Comparison of ENCODE assay signal across 10 cellular contexts in the genomic region with DNA sequence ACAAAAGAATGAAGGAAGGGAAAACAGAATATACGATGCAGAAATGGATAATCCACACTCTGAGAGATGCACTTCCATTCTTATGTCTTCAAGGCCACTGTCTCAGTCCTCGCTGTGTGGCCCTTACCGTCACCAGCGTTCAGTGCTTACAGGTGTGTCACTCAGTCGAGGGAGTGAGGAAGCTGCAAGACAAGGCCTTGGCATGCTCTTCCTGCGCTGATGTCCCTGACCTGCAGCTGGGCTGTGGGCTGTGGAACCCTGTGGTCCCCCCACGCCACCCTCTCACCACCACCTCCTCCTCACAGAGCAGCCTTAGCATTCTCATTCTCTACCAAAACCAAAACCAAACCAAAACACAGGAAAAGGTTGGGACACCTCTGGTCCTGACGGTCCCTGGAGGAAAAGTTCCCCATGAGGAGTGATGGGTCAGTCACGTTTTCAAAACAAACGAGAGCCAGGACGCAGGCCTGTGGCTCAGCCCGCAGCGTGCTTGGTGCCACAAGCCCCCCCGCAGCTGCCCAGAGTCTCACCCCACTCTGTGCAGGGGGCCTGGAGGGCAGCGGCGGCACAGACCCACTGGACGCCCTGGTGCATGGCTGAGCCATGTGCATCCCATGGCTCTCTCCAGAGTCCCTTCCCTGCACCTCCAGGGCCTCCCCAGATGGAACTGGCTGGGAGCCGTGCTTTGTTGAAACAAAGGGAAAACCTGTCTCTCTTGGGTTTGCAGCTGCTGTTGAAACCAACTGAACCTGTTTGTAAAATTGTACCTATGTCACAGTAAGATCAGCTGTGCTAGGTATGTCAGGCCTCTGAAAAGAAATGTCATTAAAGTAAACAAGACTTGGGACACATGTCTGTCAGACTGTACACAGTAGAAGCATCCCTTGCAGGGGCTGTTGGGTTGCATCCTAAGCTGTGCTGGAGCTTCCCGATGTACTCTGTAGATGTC. TPM values are rescaled to one million over a fixed set of nuclear protein-coding genes. Genes with fewer than 3 reads are reported as not detected.
A peak's percentile ranks its signal among the peaks of the same experiment; 100 is the strongest.
DNase-seq lines count a peak whose midpoint lies in the region; ATAC-seq and TF ChIP-seq lines count a peak whose summit lies in the region.
"Had no signal": no experiment of that assay in that cellular context is flagged by ENCODE, and none has a peak within 500 bp of the region (broad histone marks: within the 10 kb centered on the region; RNA-seq: fewer than 3 reads in every experiment).

No MANE protein-coding gene starts in this region.

- no peaks in the 10 kb centered on the region for H3K27me3 ChIP-seq in HL-60 (ENCODE audit: insufficient read depth, poor library complexity, severe bottlenecking)
- H3K27me3 ChIP-seq in colonic mucosa: no peaks in the 10 kb centered on the region

- H3K4me3 ChIP-seq in HL-60 (replicated peaks; ENCODE audit: insufficient read depth, low read length) (no peak overlapping the region), colonic mucosa (no peak overlapping the region)
- H3K4me3 ChIP-seq: GM23248 had no signal

- no peaks in the 10 kb centered on the region for H3K27me3 Mint-ChIP-seq in CD14-positive monocyte (ENCODE audit: low read depth in 3 of 3)
- peaks cover 4% of the 10 kb centered on the region for H3K27me3 Mint-ChIP-seq in nephron (ENCODE audit: low read depth)

- no peak for TF ChIP-seq CTCF in CD14-positive monocyte (IDR thresholded peaks at IDR 0.05)
- TF ChIP-seq CTCF in HL-60 (IDR thresholded peaks at IDR 0.05; ENCODE audit: insufficient read depth, low read length): no peak
- TF ChIP-seq CTCF in colonic mucosa (IDR thresholded peaks at IDR 0.05): no peak
- no peak for TF ChIP-seq CTCF in nephron (IDR thresholded peaks at IDR 0.05; ENCODE audit: unreplicated experiment in 3 of 3)

- H3K4me1 Mint-ChIP-seq in CD14-positive monocyte (peaks cover 44% of the 10 kb centered on the region), nephron (peaks cover 12% of the 10 kb centered on the region)

- H3K27ac Mint-ChIP-seq in CD14-positive monocyte: peak overlapping the region; percentile 95 to 98 (median 96)
- H3K27ac Mint-ChIP-seq in nephron: peak overlapping the region; percentile 13 to 57 (median 34)

- no peaks in the 10 kb centered on the region for H3K9me3 ChIP-seq in colonic mucosa

- H3K36me3 Mint-ChIP-seq in CD14-positive monocyte: peaks cover 84 to 86% of the 10 kb centered on the region in 2 donors
- peaks cover 67% of the 10 kb centered on the region for H3K36me3 Mint-ChIP-seq in nephron (ENCODE audit: low read depth)

- H3K36me3 ChIP-seq in colonic mucosa: no peaks in the 10 kb centered on the region

- no peak for ATAC-seq in GM19455 (IDR thresholded peaks at IDR 0.05; ENCODE audit: unreplicated experiment)

- intact Hi-C loops in CD14-positive monocyte (cut with micrococcal nuclease): loop anchor here in 1 of 2 donors (5.0 kb wide), 1 partner anchor 33 kb away; no protein-coding TSS in a partner anchor
- intact Hi-C loops in colonic mucosa (cut with DNase I): no loop called here

- H3K4me3 Mint-ChIP-seq in CD14-positive monocyte (peak overlapping the region; percentile 66 to 89), nephron (no peak overlapping the region)

- peak overlapping the region in 1 of 2 donors; percentile 42 for H3K9ac ChIP-seq in colonic mucosa (ENCODE audit: low read depth in 2 of 2, low read length in 2 of 2)
- H3K9ac ChIP-seq: GM23248 had no signal

- H3K4me1 ChIP-seq in colonic mucosa: no peaks in the 10 kb centered on the region

- no peak for DNase-seq in CD14-positive monocyte (ENCODE audit: low spot score)
- DNase-seq in HL-60 (ENCODE audit: low read depth in 1 of 2, low spot score in 1 of 2): no peak
- no peak for DNase-seq in colonic mucosa
- DNase-seq in HuH-7 (ENCODE audit: low spot score): no peak
- no peak for DNase-seq in NCI-H69 (lab: John Stamatoyannopoulos, UW)
- DNase-seq in cerebellar cortex (ENCODE audit: low spot score): no peak

- H3K9me3 Mint-ChIP-seq in CD14-positive monocyte (no peaks in the 10 kb centered on the region), nephron (no peaks in the 10 kb centered on the region)

- H3K27ac ChIP-seq in HL-60 (replicated peaks) (peak overlapping the region; percentile 50), colonic mucosa (peak overlapping the region; percentile 58)
- H3K27ac ChIP-seq: GM23248 had no signal

RNA-seq across cellular contexts. Expression of a gene that starts 48.3 kb away (rescaled TPM):
- 100 to 1,000 TPM; 190 to 288 TPM for polyA plus RNA-seq in CD14-positive monocyte
- total RNA-seq in colonic mucosa: 1 to 10 TPM; 1.5 to 8.3 TPM
- total RNA-seq: GM23248, SK-MEL-5 had no signal

Comparison
In these comparisons a context has a peak if more than half of its experiments do, and no peak if none do; other contexts are left out.
1. H3K4me3 Mint-ChIP-seq: peak in CD14-positive monocyte (2 of 2); none in nephron (0 of 3).